ENCODE assay signal across 8 cellular contexts in genomic region chr2:178479758-178480226, GRCh38. TPM values are rescaled to one million over a fixed set of nuclear protein-coding genes. Genes with fewer than 3 reads are reported as not detected.
DNase-seq lines count a peak whose midpoint lies in the region; ATAC-seq, FAIRE-seq and TF ChIP-seq lines count a peak whose summit lies in the region.

No MANE protein-coding gene starts in this region.

- peak overlapping the region; percentile 99 for H3K27ac Mint-ChIP-seq in activated naive CD4-positive, alpha-beta T cell treated with anti-CD3 and anti-CD28 coated beads, Interleukin-2, amount 10 ng/mL, durations not matched to agents 7 days and 5 days
- peak overlapping the region; percentile 99 for H3K27ac Mint-ChIP-seq in type B pancreatic cell

- no peak for FAIRE-seq in urothelium cell line (lab: Jason Lieb, UNC)

- peaks cover 3% of the 10 kb centered on the region for H3K36me3 Mint-ChIP-seq in activated naive CD4-positive, alpha-beta T cell treated with anti-CD3 and anti-CD28 coated beads, Interleukin-2, amount 10 ng/mL, durations not matched to agents 7 days and 5 days
- H3K36me3 Mint-ChIP-seq in type B pancreatic cell, result no peaks in the 10 kb centered on the region

- H3K27me3 ChIP-seq in lower lobe of right lung (ENCODE audit: low read depth), result no peaks in the 10 kb centered on the region

- peaks cover 43% of the 10 kb centered on the region for H3K4me1 Mint-ChIP-seq in activated naive CD4-positive, alpha-beta T cell treated with anti-CD3 and anti-CD28 coated beads, Interleukin-2, amount 10 ng/mL, durations not matched to agents 7 days and 5 days
- H3K4me1 Mint-ChIP-seq in type B pancreatic cell (ENCODE audit: unreplicated experiment), result peaks cover 32% of the 10 kb centered on the region

- peaks cover 52% of the 10 kb centered on the region for H3K4me1 ChIP-seq in lower lobe of right lung

- no peaks in the 10 kb centered on the region for H3K27me3 Mint-ChIP-seq in activated naive CD4-positive, alpha-beta T cell treated with anti-CD3 and anti-CD28 coated beads, Interleukin-2, amount 10 ng/mL, durations not matched to agents 7 days and 5 days
- no peaks in the 10 kb centered on the region for H3K27me3 Mint-ChIP-seq in type B pancreatic cell

- no peaks in the 10 kb centered on the region for H3K9me3 Mint-ChIP-seq in activated naive CD4-positive, alpha-beta T cell treated with anti-CD3 and anti-CD28 coated beads, Interleukin-2, amount 10 ng/mL, durations not matched to agents 7 days and 5 days
- no peaks in the 10 kb centered on the region for H3K9me3 Mint-ChIP-seq in type B pancreatic cell

- H3K4me3 Mint-ChIP-seq in activated naive CD4-positive, alpha-beta T cell treated with anti-CD3 and anti-CD28 coated beads, Interleukin-2, amount 10 ng/mL, durations not matched to agents 7 days and 5 days, result peak overlapping the region; percentile 94
- peak overlapping the region; percentile 99 for H3K4me3 Mint-ChIP-seq in type B pancreatic cell

- no peaks in the 10 kb centered on the region for H3K36me3 ChIP-seq in lower lobe of right lung

- peak overlapping the region; percentile 78 for H3K4me3 ChIP-seq in astrocyte of the spinal cord (ENCODE audit: low read depth, low read length)
- H3K4me3 ChIP-seq in lower lobe of right lung, result peak overlapping the region; percentile 71

- no peak for DNase-seq in activated naive CD4-positive, alpha-beta T cell treated with anti-CD3 and anti-CD28 coated beads, Interleukin-2, amount 10 ng/mL, durations not matched to agents 7 days and 5 days
- DNase-seq in activated naive CD4-positive, alpha-beta T cell treated with anti-CD3 and anti-CD28 coated beads, Interleukin-2, amount 50 U/mL, for 16 hours, result no peak
- no peak for DNase-seq in astrocyte of the spinal cord (ENCODE audit: low read depth, low spot score)
- no peak for DNase-seq in lower lobe of right lung
- no peak for DNase-seq in type B pancreatic cell (ENCODE audit: extremely low spot score, unreplicated experiment)
- DNase-seq in GF-D8 (lab: John Stamatoyannopoulos, UW), result no peak
- no peak for DNase-seq in urothelium cell line (ENCODE audit: low spot score)
- no peak for DNase-seq in UCSD-AML1 (lab: John Stamatoyannopoulos, UW; ENCODE audit: unreplicated experiment)

- ATAC-seq in lower lobe of right lung, result no peak

- CTCF ChIA-PET in activated naive CD4-positive, alpha-beta T cell treated with anti-CD3 and anti-CD28 coated beads, Interleukin-2, amount 10 ng/mL, durations not matched to agents 7 days and 5 days (lab: Charles Lee), result interaction anchor here (1.1 to 1.7 kb wide), 2 partner anchors 27 to 43 kb away, joined by 3 to 6 read pairs; no protein-coding TSS in a partner anchor

- no peaks in the 10 kb centered on the region for H3K9me3 ChIP-seq in lower lobe of right lung

- intact Hi-C loops in lower lobe of right lung (cut with DNase I), result no loop called here

- in situ Hi-C loops in astrocyte of the spinal cord (cut with HindIII; ENCODE audit: low sequenced_read_pairs), result no loop called here

- TF ChIP-seq CTCF in astrocyte of the spinal cord (IDR thresholded peaks at IDR 0.05; ENCODE audit: low read depth, low read length) (no peak), lower lobe of right lung (IDR thresholded peaks at IDR 0.05) (no peak), type B pancreatic cell (conservative IDR thresholded peaks at IDR 0.05) (no peak)

- peak overlapping the region; percentile 96 for H3K27ac ChIP-seq in lower lobe of right lung

RNA-seq across cellular contexts. Expression of gene PLEKHA3, which starts 0.5 kb away (rescaled TPM):
- total RNA-seq in lower lobe of right lung (35.1 TPM), type B pancreatic cell (ENCODE audit: low replicate concordance) (16.2 and 20.7 TPM in 2 replicates)

RNA-seq across cellular contexts. Expression of gene FKBP7, which starts 1.4 kb away (rescaled TPM):
- total RNA-seq in lower lobe of right lung (10.5 TPM), type B pancreatic cell (ENCODE audit: low replicate concordance) (7.2 and 34.1 TPM in 2 replicates)

RNA-seq across cellular contexts. Expression of gene PJVK, which starts 28.6 kb away (rescaled TPM):
- total RNA-seq in lower lobe of right lung (3.0 TPM), type B pancreatic cell (ENCODE audit: low replicate concordance) (2.3 and 8.0 TPM in 2 replicates)

RNA-seq across cellular contexts. Expression of gene PRKRA, which starts 28.8 kb away (rescaled TPM):
- total RNA-seq in lower lobe of right lung, result 46.3 TPM
- 52.2 and 69.5 TPM in 2 replicates for total RNA-seq in type B pancreatic cell (ENCODE audit: low replicate concordance)
